ENCODE assay signal across 11 cellular contexts in genomic region chr1:11940260-11940921, GRCh38. TPM values are rescaled to one million over a fixed set of nuclear protein-coding genes. Genes with fewer than 3 reads are reported as not detected.
DNase-seq lines count a peak whose midpoint lies in the region; ATAC-seq and TF ChIP-seq lines count a peak whose summit lies in the region.
"Had no signal": no experiment of that assay in that cellular context is flagged by ENCODE, and none has a peak within 500 bp of the region (broad histone marks: within the 10 kb centered on the region; RNA-seq: fewer than 3 reads in every experiment).

No MANE protein-coding gene starts in this region.

- H3K4me3 Mint-ChIP-seq in activated T-helper 17 cell treated with anti-CD3 and anti-CD28 coated beads, Interleukin-2, amount 50 U/mL, for 72 hours = no peak overlapping the region
- H3K4me3 Mint-ChIP-seq: activated CD8-positive, alpha-beta T cell treated with anti-CD3 and anti-CD28 coated beads, Interleukin-2, amount 10 ng/mL, durations not matched to agents 7 days and 5 days had no signal

- no peaks in the 10 kb centered on the region for H3K9me3 Mint-ChIP-seq in activated T-helper 17 cell treated with anti-CD3 and anti-CD28 coated beads, Interleukin-2, amount 50 U/mL, for 72 hours

- in situ Hi-C loops in Panc1 (cut with HindIII; ENCODE audit: low pct_unique_long_range_greater_than_20kb, low sequenced_read_pairs) = no loop called here

- DNase-seq in A673 (ENCODE audit: low spot score) (no peak), Panc1 (ENCODE audit: low read depth, low spot score) (no peak), fibroblast of pulmonary artery (ENCODE audit: low read depth) (peak; percentile 31), mucosa of gallbladder (ENCODE audit: low spot score) (peak; percentile 74), UCSD-AML1 (lab: John Stamatoyannopoulos, UW; ENCODE audit: unreplicated experiment) (no peak), NCI-H187 (lab: John Stamatoyannopoulos, UW) (no peak)
- DNase-seq: activated CD8-positive, alpha-beta T cell treated with anti-CD3 and anti-CD28 coated beads, Interleukin-2, amount 10 ng/mL, durations not matched to agents 7 days and 5 days; NCI-H345 had no signal

- BruUV-seq in A673 (replicated peaks; lab: Mats Ljungman, UMichigan) (no TSS peak), Panc1 (replicated peaks; lab: Mats Ljungman, UMichigan) (no TSS peak)

- no peaks in the 10 kb centered on the region for H3K36me3 Mint-ChIP-seq in activated T-helper 17 cell treated with anti-CD3 and anti-CD28 coated beads, Interleukin-2, amount 50 U/mL, for 72 hours (ENCODE audit: low read depth)

- no peaks in the 10 kb centered on the region for H3K27me3 Mint-ChIP-seq in activated T-helper 17 cell treated with anti-CD3 and anti-CD28 coated beads, Interleukin-2, amount 50 U/mL, for 72 hours

- H3K27ac ChIP-seq in A673 (ENCODE audit: low read depth, low read length, poor library complexity, severe bottlenecking) = peak overlapping the region; percentile 4
- H3K27ac ChIP-seq in Panc1 (ENCODE audit: low read length) = no peak overlapping the region
- H3K27ac ChIP-seq: foreskin keratinocyte had no signal

- H3K4me3 ChIP-seq in A673 (ENCODE audit: low read depth, low read length, poor library complexity, severe bottlenecking) (no peak overlapping the region), Panc1 (ENCODE audit: low read depth in 2 of 2, low read length in 2 of 2) (no peak overlapping the region), fibroblast of pulmonary artery (replicated peaks; ENCODE audit: low read depth, low read length) (no peak overlapping the region)

- no peaks in the 10 kb centered on the region for H3K4me1 Mint-ChIP-seq in activated T-helper 17 cell treated with anti-CD3 and anti-CD28 coated beads, Interleukin-2, amount 50 U/mL, for 72 hours

- H3K9me3 ChIP-seq in A673 (ENCODE audit: low read depth, low read length, poor library complexity, severe bottlenecking) (no peaks in the 10 kb centered on the region), Panc1 (ENCODE audit: control insufficient read depth, insufficient read depth, low read depth, low read length) (no peaks in the 10 kb centered on the region)

- CTCF ChIA-PET in A673 (lab: Charles Lee) = no interaction called here
- CTCF ChIA-PET in Panc1 (lab: Charles Lee) = no interaction called here

- H3K27ac Mint-ChIP-seq in activated T-helper 17 cell treated with anti-CD3 and anti-CD28 coated beads, Interleukin-2, amount 50 U/mL, for 72 hours = no peak overlapping the region
- H3K27ac Mint-ChIP-seq: activated CD8-positive, alpha-beta T cell treated with anti-CD3 and anti-CD28 coated beads, Interleukin-2, amount 10 ng/mL, durations not matched to agents 7 days and 5 days had no signal

- H3K27me3 ChIP-seq in A673 (replicated peaks; ENCODE audit: insufficient read depth, low read depth, low read length, poor library complexity) (no peaks in the 10 kb centered on the region), Panc1 (ENCODE audit: control insufficient read depth, insufficient read depth, low read length) (no peaks in the 10 kb centered on the region)
- H3K27me3 ChIP-seq: foreskin keratinocyte had no signal

- TF ChIP-seq CTCF in A673 (conservative IDR thresholded peaks at IDR 0.05; ENCODE audit: low read depth, low read length) = no peak
- no peak for TF ChIP-seq CTCF in Panc1 (IDR thresholded peaks at IDR 0.05)
- TF ChIP-seq CTCF in fibroblast of pulmonary artery (IDR thresholded peaks at IDR 0.05; ENCODE audit: low read length, missing control alignments) = no peak

- peak; percentile 39; the same call in 1 of the 2 replicates for ATAC-seq in Panc1
- no peak for ATAC-seq in GM19455 (IDR thresholded peaks at IDR 0.05; ENCODE audit: unreplicated experiment)
- no peak for ATAC-seq in activated T-helper 17 cell treated with anti-CD3 and anti-CD28 coated beads, Interleukin-2, amount 50 U/mL, for 72 hours (replicated peaks)
- ATAC-seq: activated CD8-positive, alpha-beta T cell treated with anti-CD3 and anti-CD28 coated beads, Interleukin-2, amount 10 ng/mL, durations not matched to agents 7 days and 5 days; foreskin keratinocyte had no signal

- H3K4me1 ChIP-seq in A673 (ENCODE audit: insufficient read depth, low read length, poor library complexity, severe bottlenecking) (peaks cover 19% of the 10 kb centered on the region), Panc1 (ENCODE audit: control insufficient read depth, insufficient read depth, low read length) (peaks cover 10% of the 10 kb centered on the region)
- H3K4me1 ChIP-seq: foreskin keratinocyte had no signal

- POLR2A ChIA-PET in A673 (lab: Charles Lee; ENCODE audit: low non-redundant PET) (no interaction called here), Panc1 (lab: Charles Lee) (no interaction called here)

- H3K36me3 ChIP-seq in A673 (ENCODE audit: insufficient read depth, low read length, poor library complexity, severe bottlenecking) (peaks cover 5% of the 10 kb centered on the region), Panc1 (ENCODE audit: control insufficient read depth, insufficient read depth, low read length) (no peaks in the 10 kb centered on the region)

- intact Hi-C loops in A673 (cut with micrococcal nuclease; ENCODE audit: unreplicated experiment) = no loop called here
- intact Hi-C loops in Panc1 (cut with micrococcal nuclease; ENCODE audit: unreplicated experiment) = no loop called here

RNA-seq across cellular contexts. Expression of gene PLOD1, which starts 5.9 kb away (rescaled TPM):
- total RNA-seq in A673 (2021) = 94.8 and 103 TPM in 2 replicates
- total RNA-seq in Panc1 (2021; ENCODE audit: unreplicated experiment) = 156 TPM
- polyA plus RNA-seq in Panc1 (2012; ENCODE audit: insufficient read length) = 305 TPM
- 100 TPM for total RNA-seq in mucosa of gallbladder
- 10 to 100 TPM; 18.1 to 36.1 TPM for total RNA-seq in activated T-helper 17 cell treated with anti-CD3 and anti-CD28 coated beads, Interleukin-2, amount 50 U/mL, for 72 hours

RNA-seq across cellular contexts. Expression of gene KIAA2013, which starts 14.2 kb away (rescaled TPM):
- 52.4 and 53.4 TPM in 2 replicates for total RNA-seq in A673 (2021)
- 72.4 TPM for total RNA-seq in Panc1 (2021; ENCODE audit: unreplicated experiment)
- 111 TPM for polyA plus RNA-seq in Panc1 (2012; ENCODE audit: insufficient read length)
- 68.1 TPM for total RNA-seq in mucosa of gallbladder
- total RNA-seq in activated T-helper 17 cell treated with anti-CD3 and anti-CD28 coated beads, Interleukin-2, amount 50 U/mL, for 72 hours = 10 to 100 TPM; 15.6 to 32.2 TPM

RNA-seq across cellular contexts. Expression of gene MFN2, which starts 39.9 kb away (rescaled TPM):
- total RNA-seq in A673 (2021) (157 and 160 TPM in 2 replicates), Panc1 (2021; ENCODE audit: unreplicated experiment) (104 TPM), mucosa of gallbladder (71.1 TPM)
- 74.4 TPM for polyA plus RNA-seq in Panc1 (2012; ENCODE audit: insufficient read length)
- 10 to 100 TPM; 46.5 to 70.1 TPM for total RNA-seq in activated T-helper 17 cell treated with anti-CD3 and anti-CD28 coated beads, Interleukin-2, amount 50 U/mL, for 72 hours

Comparison
In these comparisons a context has a peak if more than half of its experiments do, and no peak if none do; other contexts are left out.
1. DNase-seq: peak in fibroblast of pulmonary artery (single experiment) and mucosa of gallbladder (single experiment); none in A673 (single experiment), Panc1 (single experiment), UCSD-AML1 (single experiment) and NCI-H187 (0 of 2).